12 cellular contexts compared by ENCODE assay signal in the genomic region with DNA sequence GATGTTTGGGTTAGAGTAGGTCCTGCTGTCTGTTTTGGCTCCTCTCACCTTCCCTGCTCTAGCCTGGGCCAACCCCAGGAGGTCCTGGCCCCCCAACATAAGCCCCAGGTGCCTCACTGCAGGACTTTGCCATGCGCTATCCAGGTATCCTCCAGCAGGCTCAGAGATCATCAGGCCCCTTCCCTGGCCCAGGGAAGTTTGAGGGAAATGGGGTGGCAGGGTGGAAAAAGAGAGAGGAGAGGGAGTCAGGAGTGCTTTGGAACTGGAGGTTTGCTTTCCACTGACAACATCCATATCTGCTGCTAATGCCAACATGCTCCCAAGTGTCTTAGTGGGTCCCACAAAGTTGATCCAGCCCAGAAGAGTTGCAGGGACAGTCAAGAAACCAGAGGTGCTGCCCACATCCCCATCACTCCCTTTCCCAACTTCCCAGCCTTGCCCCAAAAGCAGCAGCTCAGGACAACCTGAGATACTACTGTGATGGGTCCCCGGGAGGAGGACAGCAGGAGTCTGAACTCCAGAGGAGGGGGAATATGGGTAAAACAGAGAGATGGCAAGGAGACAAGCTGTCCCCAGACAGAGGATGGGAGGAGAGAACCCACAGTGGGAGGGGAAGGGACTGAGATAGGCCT. TPM values are rescaled to one million over a fixed set of nuclear protein-coding genes. Genes with fewer than 3 reads are reported as not detected.
DNase-seq lines count a peak whose midpoint lies in the region; ATAC-seq and TF ChIP-seq lines count a peak whose summit lies in the region.
"Had no signal": no experiment of that assay in that cellular context is flagged by ENCODE, and none has a peak within 500 bp of the region (broad histone marks: within the 10 kb centered on the region; RNA-seq: fewer than 3 reads in every experiment).

No MANE protein-coding gene starts in this region.

- H3K27me3 ChIP-seq in ACC112 (ENCODE audit: insufficient read depth, low read length) = no peaks in the 10 kb centered on the region
- no peaks in the 10 kb centered on the region for H3K27me3 ChIP-seq in Peyer's patch
- peaks cover 14% of the 10 kb centered on the region for H3K27me3 ChIP-seq in neural progenitor cell
- H3K27me3 ChIP-seq in foreskin keratinocyte = no peaks in the 10 kb centered on the region

- peak overlapping the region; percentile 74 for H3K27ac Mint-ChIP-seq in neural progenitor cell
- H3K27ac Mint-ChIP-seq: stimulated activated naive CD8-positive, alpha-beta T cell treated with anti-CD3 and anti-CD28 coated beads, Interleukin-15, Interleukin-2, amounts not matched to agents 100 ng/mL and 50 ng/mL, for 24 hours had no signal

- peaks cover 22% of the 10 kb centered on the region for H3K27me3 Mint-ChIP-seq in neural progenitor cell (ENCODE audit: insufficient read depth, low read depth)

- H4K20me1 ChIP-seq in neural progenitor cell (ENCODE audit: low read depth) = peaks cover 30% of the 10 kb centered on the region

- peaks cover 34% of the 10 kb centered on the region for H3K79me2 ChIP-seq in ACC112 (ENCODE audit: control insufficient read depth, insufficient read depth, low read length, unreplicated experiment)
- no peaks in the 10 kb centered on the region for H3K79me2 ChIP-seq in neural progenitor cell (ENCODE audit: low read depth)

- no peak for TF ChIP-seq POLR2A in Peyer's patch (IDR thresholded peaks at IDR 0.05)

- H3K9me3 Mint-ChIP-seq in neural progenitor cell = no peaks in the 10 kb centered on the region
- H3K9me3 Mint-ChIP-seq: stimulated activated naive CD8-positive, alpha-beta T cell treated with anti-CD3 and anti-CD28 coated beads, Interleukin-15, Interleukin-2, amounts not matched to agents 100 ng/mL and 50 ng/mL, for 24 hours had no signal

- ATAC-seq in foreskin keratinocyte (no peak), HG02678 (IDR thresholded peaks at IDR 0.05; ENCODE audit: unreplicated experiment) (no peak), GM18858 (IDR thresholded peaks at IDR 0.05; ENCODE audit: unreplicated experiment) (no peak)

- no peak overlapping the region for H3K9ac ChIP-seq in neural progenitor cell

- no peaks in the 10 kb centered on the region for H3K36me3 Mint-ChIP-seq in neural progenitor cell

- no peak for TF ChIP-seq CTCF in Peyer's patch (IDR thresholded peaks at IDR 0.05)
- TF ChIP-seq CTCF in neural progenitor cell (IDR thresholded peaks at IDR 0.05) = no peak
- TF ChIP-seq CTCF in foreskin keratinocyte (conservative IDR thresholded peaks at IDR 0.05) = no peak

- H2AFZ ChIP-seq in ACC112 (ENCODE audit: low read length, unreplicated experiment) (no peak overlapping the region), neural progenitor cell (replicated peaks) (no peak overlapping the region)

- H3K4me3 ChIP-seq in ACC112 (ENCODE audit: low read depth, low read length) (peak overlapping the region; percentile 92), Peyer's patch (peak overlapping the region; percentile 30 to 65 (median 52)), neural progenitor cell (peak overlapping the region; percentile 7)
- H3K4me3 ChIP-seq: mucosa of descending colon had no signal

- H3K36me3 ChIP-seq in ACC112 (ENCODE audit: insufficient read depth, low read length) = peaks cover 21% of the 10 kb centered on the region; the same call in 1 of the 2 replicates
- no peaks in the 10 kb centered on the region for H3K36me3 ChIP-seq in Peyer's patch
- no peaks in the 10 kb centered on the region for H3K36me3 ChIP-seq in neural progenitor cell

- peaks cover 41% of the 10 kb centered on the region for H3F3A ChIP-seq in neural progenitor cell (ENCODE audit: low read depth)

- DNase-seq in Peyer's patch (no peak), epithelial cell of prostate (ENCODE audit: low read depth, low spot score) (no peak), neural progenitor cell (ENCODE audit: low spot score) (no peak), HCEC 1CT (no peak), foreskin keratinocyte (no peak)
- DNase-seq: activated naive CD4-positive, alpha-beta T cell had no signal

- H3K4me3 Mint-ChIP-seq in neural progenitor cell = peak overlapping the region; percentile 72
- H3K4me3 Mint-ChIP-seq: stimulated activated naive CD8-positive, alpha-beta T cell treated with anti-CD3 and anti-CD28 coated beads, Interleukin-15, Interleukin-2, amounts not matched to agents 100 ng/mL and 50 ng/mL, for 24 hours had no signal

- peak overlapping the region; percentile 71 for H3K4me2 ChIP-seq in neural progenitor cell

- H3K27ac ChIP-seq in ACC112 (ENCODE audit: low read depth, low read length) = peak overlapping the region; percentile 85
- peak overlapping the region; percentile 77 to 94 (median 92) for H3K27ac ChIP-seq in Peyer's patch
- H3K27ac ChIP-seq in epithelial cell of prostate = peak overlapping the region; percentile 88
- H3K27ac ChIP-seq in neural progenitor cell = no peak overlapping the region
- H3K27ac ChIP-seq in foreskin keratinocyte = no peak overlapping the region

- peaks cover 54% of the 10 kb centered on the region for H3K4me1 Mint-ChIP-seq in neural progenitor cell

- peaks cover 63% of the 10 kb centered on the region for H3K4me1 ChIP-seq in ACC112 (ENCODE audit: control insufficient read depth, insufficient read depth, low read length, unreplicated experiment)
- H3K4me1 ChIP-seq in Peyer's patch = peaks cover 8 to 57% (median 18%) of the 10 kb centered on the region in 4 donors
- peaks cover 40% of the 10 kb centered on the region for H3K4me1 ChIP-seq in neural progenitor cell
- no peaks in the 10 kb centered on the region for H3K4me1 ChIP-seq in foreskin keratinocyte

- H3K9me3 ChIP-seq in Peyer's patch = no peaks in the 10 kb centered on the region
- no peaks in the 10 kb centered on the region for H3K9me3 ChIP-seq in neural progenitor cell (ENCODE audit: low read depth)
- H3K9me3 ChIP-seq: mucosa of descending colon had no signal

RNA-seq across cellular contexts. Expression of a gene that starts 0.7 kb away (rescaled TPM):
- total RNA-seq in Peyer's patch (100 to 1,000 TPM in 3 of 4 donors, 10 to 100 TPM in 1; 29.2 to 274 (median 154) TPM), neural progenitor cell (ENCODE audit: low replicate concordance) (0.24 and 0.28 TPM in 2 replicates), foreskin keratinocyte (1.5 and 4.3 TPM in 2 replicates)
- 1.2 and 3.4 TPM in 2 replicates for polyA plus RNA-seq in foreskin keratinocyte

RNA-seq across cellular contexts. Expression of a gene that starts 28.6 kb away (rescaled TPM):
- total RNA-seq in Peyer's patch = 10 to 100 TPM; 27.8 to 38.7 (median 34.8) TPM
- 5.4 and 6.7 TPM in 2 replicates for total RNA-seq in neural progenitor cell (ENCODE audit: low replicate concordance)
- total RNA-seq in foreskin keratinocyte = 27.2 and 36.2 TPM in 2 replicates
- polyA plus RNA-seq in foreskin keratinocyte = 28.3 and 35.1 TPM in 2 replicates

RNA-seq across cellular contexts. Expression of a gene that starts 44.3 kb away (rescaled TPM):
- total RNA-seq in Peyer's patch (100 to 1,000 TPM; 234 to 531 (median 250) TPM), neural progenitor cell (ENCODE audit: low replicate concordance) (774 and 833 TPM in 2 replicates), foreskin keratinocyte (349 and 368 TPM in 2 replicates)
- polyA plus RNA-seq in foreskin keratinocyte = 95.2 and 110 TPM in 2 replicates

RNA-seq across cellular contexts. Expression of a gene that starts 46.9 kb away (rescaled TPM):
- total RNA-seq in Peyer's patch (100 to 1,000 TPM in 2 of 4 donors, 10 to 100 TPM in 2; 68.5 to 191 (median 128) TPM), neural progenitor cell (ENCODE audit: low replicate concordance) (2.5 and 2.6 TPM in 2 replicates), foreskin keratinocyte (34.4 and 49.3 TPM in 2 replicates)
- 46.4 and 62.5 TPM in 2 replicates for polyA plus RNA-seq in foreskin keratinocyte

RNA-seq across cellular contexts. Expression of a gene that starts 52.7 kb away (rescaled TPM):
- total RNA-seq in Peyer's patch = 10 to 100 TPM in 3 of 4 donors, not detected in 1; 13.3 to 55.0 (median 34.5) TPM
- not detected in 2 replicates for total RNA-seq in neural progenitor cell (ENCODE audit: low replicate concordance)
- total RNA-seq in foreskin keratinocyte = not detected in 2 replicates
- polyA plus RNA-seq in foreskin keratinocyte = not detected in 2 replicates
- total RNA-seq: HT1080 had no signal

Comparison
In these comparisons a context has a peak if more than half of its experiments do, and no peak if none do; other contexts are left out.
1. H3K27ac ChIP-seq: peak in ACC112 (single experiment), Peyer's patch (4 of 4) and epithelial cell of prostate (single experiment); none in neural progenitor cell (single experiment) and foreskin keratinocyte (single experiment).
2. H3K4me3 ChIP-seq: peak in every context shown above with its lines; median percentile 92 in ACC112; 52 in Peyer's patch; 7 in neural progenitor cell.